Comparison of ENCODE assay signal across 1 cellular context in genomic region chr1:66671472-66671871, GRCh38.
TF ChIP-seq lines count a peak whose summit lies in the region.

No MANE protein-coding gene starts in this region.

TF ChIP-seq in HepG2, 621 proteins besides CTCF, POLR2A, EP300 and RAD21 (continued from another document):
- TF ChIP-seq PAXIP1 (CRISPR knock-in tag; conservative IDR thresholded peaks at IDR 0.05), result no peak
- TF ChIP-seq AHR (CRISPR knock-in tag; IDR thresholded peaks at IDR 0.05), result no peak
- TF ChIP-seq ZNF747 (CRISPR knock-in tag; IDR thresholded peaks at IDR 0.05; ENCODE audit: borderline replicate concordance), result no peak
- TF ChIP-seq PRDM15 (CRISPR knock-in tag; IDR thresholded peaks at IDR 0.05), result no peak
- no peak for TF ChIP-seq CEBPZ (IDR thresholded peaks at IDR 0.05; ENCODE audit: low read length)
- TF ChIP-seq ATAD3A (CRISPR knock-in tag; IDR thresholded peaks at IDR 0.05), result no peak
- no peak for TF ChIP-seq RFX5 (IDR thresholded peaks at IDR 0.05; ENCODE audit: low read depth, low read length)
- no peak for TF ChIP-seq SP140L (CRISPR knock-in tag; IDR thresholded peaks at IDR 0.05; ENCODE audit: borderline replicate concordance)
- TF ChIP-seq EEA1 (CRISPR knock-in tag; IDR thresholded peaks at IDR 0.05; ENCODE audit: borderline replicate concordance), result no peak
- no peak for TF ChIP-seq ZSCAN29 (CRISPR knock-in tag; conservative IDR thresholded peaks at IDR 0.05)
- TF ChIP-seq LRRFIP1 (CRISPR knock-in tag; conservative IDR thresholded peaks at IDR 0.05), result no peak
- TF ChIP-seq FOXP1 (IDR thresholded peaks at IDR 0.05), result no peak
- no peak for TF ChIP-seq FOXP1 (CRISPR knock-in tag; IDR thresholded peaks at IDR 0.05)
- no peak for TF ChIP-seq BCL3 (CRISPR knock-in tag; IDR thresholded peaks at IDR 0.05)
TF ChIP-seq in HepG2: peak in this region for 0.
